In genomic region chr11:61787928-61788491, GRCh38 we compare ENCODE assay signal across 9 cellular contexts. TPM values are rescaled to one million over a fixed set of nuclear protein-coding genes. Genes with fewer than 3 reads are reported as not detected.
DNase-seq lines count a peak whose midpoint lies in the region; ATAC-seq and TF ChIP-seq lines count a peak whose summit lies in the region.
"Had no signal": no experiment of that assay in that cellular context is flagged by ENCODE, and none has a peak within 500 bp of the region (broad histone marks: within the 10 kb centered on the region; RNA-seq: fewer than 3 reads in every experiment).

No MANE protein-coding gene starts in this region.

- TF ChIP-seq CTCF in H9 (conservative IDR thresholded peaks at IDR 0.05) = peak; percentile 81
- TF ChIP-seq CTCF in vagina (IDR thresholded peaks at IDR 0.05) = no peak

- no peaks in the 10 kb centered on the region for H3K79me1 ChIP-seq in H9 (ENCODE audit: insufficient read depth, low read depth, low read length, poor library complexity, severe bottlenecking)

- peak; percentile 74 for DNase-seq in H9
- DNase-seq in SK-N-DZ (ENCODE audit: low spot score) = peak; percentile 70
- peak; percentile 57 for DNase-seq in foreskin melanocyte
- no peak for DNase-seq in vagina (ENCODE audit: extremely low spot score in 2 of 2)

- H3K4me1 ChIP-seq in BLaER1 treated with 17β-estradiol and CSF1 and Interleukin-3, amounts not matched to agents 10 nM and 100 nM = peaks cover 32 to 61% (median 40%) of the 10 kb centered on the region in 10 experiments
- H3K4me1 ChIP-seq in H9 (ENCODE audit: insufficient read depth, low read length) (no peaks in the 10 kb centered on the region), vagina (peaks cover 26% of the 10 kb centered on the region)

- H3K4me3 Mint-ChIP-seq in H9 = no peak overlapping the region

- ATAC-seq in GM21360 (IDR thresholded peaks at IDR 0.05; ENCODE audit: unreplicated experiment) (no peak), HG03469 (IDR thresholded peaks at IDR 0.05; ENCODE audit: unreplicated experiment) (no peak)

- H2BK15ac ChIP-seq in H9 (ENCODE audit: low read depth, low read length) = no peak overlapping the region

- intact Hi-C loops in vagina (cut with DNase I) = loop anchor here (5.0 kb wide), 1 partner anchor 159 kb away; no protein-coding TSS in a partner anchor

- H3T11ph ChIP-seq in H9 (ENCODE audit: low read length) = no peak overlapping the region

- peaks cover 60 to 80% (median 68%) of the 10 kb centered on the region in 11 experiments for H3K36me3 ChIP-seq in BLaER1 treated with 17β-estradiol and CSF1 and Interleukin-3, amounts not matched to agents 10 nM and 100 nM
- peaks cover 0 to 53% of the 10 kb centered on the region in 2 donors for H3K36me3 ChIP-seq in vagina

- H3K4me2 ChIP-seq in BLaER1 treated with 17β-estradiol and CSF1 and Interleukin-3, amounts not matched to agents 10 nM and 100 nM = peak overlapping the region in 7 of 11 experiments; percentile 31 to 69 (median 58); a peak in 8 of 22 replicates
- H3K4me2 ChIP-seq in H9 (ENCODE audit: insufficient read depth, insufficient read length, low read length) = no peak overlapping the region

- H3K9me3 ChIP-seq in BLaER1 treated with 17β-estradiol and CSF1 and Interleukin-3, amounts not matched to agents 10 nM and 100 nM (replicated peaks in 1 of 11) = no peaks in the 10 kb centered on the region
- H3K9me3 ChIP-seq in H9 (ENCODE audit: control insufficient read depth, low read depth, low read length) (no peaks in the 10 kb centered on the region), vagina (no peaks in the 10 kb centered on the region)

- no peak overlapping the region for H2AK5ac ChIP-seq in H9 (ENCODE audit: insufficient read length, low read length)

- H2BK20ac ChIP-seq in H9 (ENCODE audit: low read depth, low read length, poor library complexity, severe bottlenecking) = no peak overlapping the region

- H3K4ac ChIP-seq in H9 (ENCODE audit: low read depth, low read length) = no peak overlapping the region

- H4K5ac ChIP-seq in H9 (ENCODE audit: insufficient read length, low read depth, low read length) = no peak overlapping the region

- no peaks in the 10 kb centered on the region for H3K27me3 ChIP-seq in BLaER1 treated with 17β-estradiol and CSF1 and Interleukin-3, amounts not matched to agents 10 nM and 100 nM
- H3K27me3 ChIP-seq in H9 (ENCODE audit: insufficient read depth, low read length) (no peaks in the 10 kb centered on the region), vagina (no peaks in the 10 kb centered on the region)

- H4K91ac ChIP-seq in H9 (ENCODE audit: insufficient read length, low read depth, low read length) = no peak overlapping the region

- H3K4me1 Mint-ChIP-seq in H9 = peaks cover 7 to 9% of the 10 kb centered on the region in 2 experiments

- H3K23ac ChIP-seq in H9 (ENCODE audit: insufficient read length, low read depth, low read length) = no peak overlapping the region

- H3K27me3 Mint-ChIP-seq in H9 (ENCODE audit: low read depth) = no peaks in the 10 kb centered on the region; the same call in 1 of the 2 replicates
- H3K27me3 Mint-ChIP-seq: IgD-negative memory B cell had no signal

- H4K20me1 ChIP-seq in BLaER1 treated with 17β-estradiol and CSF1 and Interleukin-3, amounts not matched to agents 10 nM and 100 nM = peaks cover 6 to 66% (median 44%) of the 10 kb centered on the region in 11 experiments; a peak in 17 of 22 replicates
- H4K20me1 ChIP-seq in H9 (ENCODE audit: control insufficient read depth, insufficient read depth, insufficient read length) = peaks cover 2% of the 10 kb centered on the region

- no peak overlapping the region for H3K18ac ChIP-seq in H9 (ENCODE audit: insufficient read length, low read depth, low read length)

- peak overlapping the region in 6 of 11 experiments; percentile 9 to 39 (median 21); a peak in 4 of 22 replicates for H3K9ac ChIP-seq in BLaER1 treated with 17β-estradiol and CSF1 and Interleukin-3, amounts not matched to agents 10 nM and 100 nM
- no peak overlapping the region for H3K9ac ChIP-seq in H9 (ENCODE audit: extremely low read depth, insufficient read length, low read length)

- peaks cover under 1% of the 10 kb centered on the region; the same call in 1 of the 2 replicates for H3K79me2 ChIP-seq in H9 (ENCODE audit: insufficient read depth, low read length)

- H3K9me3 Mint-ChIP-seq in H9 = no peaks in the 10 kb centered on the region
- H3K9me3 Mint-ChIP-seq: IgD-negative memory B cell had no signal

- no peak overlapping the region for H4K8ac ChIP-seq in H9 (replicated peaks; ENCODE audit: insufficient read length, low read depth, low read length)

- H3K36me3 Mint-ChIP-seq in H9 (ENCODE audit: insufficient read depth in 1 of 3, low read depth in 3 of 3) = peaks cover 29 to 69% (median 67%) of the 10 kb centered on the region in 3 experiments
- H3K36me3 Mint-ChIP-seq: IgD-negative memory B cell had no signal

- no peak overlapping the region for H2BK12ac ChIP-seq in H9 (ENCODE audit: insufficient read length, low read depth, low read length)

- H3K23me2 ChIP-seq in H9 (ENCODE audit: insufficient read length, low read depth, low read length, poor library complexity, severe bottlenecking) = no peaks in the 10 kb centered on the region

- no peak overlapping the region for H2AFZ ChIP-seq in H9 (ENCODE audit: low read length)

- WGBS in H9 (ENCODE audit: extremely low coverage, insufficient read length, low lambda C conversion rate) = no CpG with 5 or more reads among the region's 9 CpGs

- no peak overlapping the region for H3K27ac ChIP-seq in BLaER1 treated with 17β-estradiol and CSF1 and Interleukin-3, amounts not matched to agents 10 nM and 100 nM
- H3K27ac ChIP-seq in H9 (ENCODE audit: insufficient read length, low read depth, low read length) = no peak overlapping the region
- peak overlapping the region; percentile 85 for H3K27ac ChIP-seq in temporal lobe (ENCODE audit: low read depth, low read length)
- H3K27ac ChIP-seq in vagina = no peak overlapping the region

- no peak overlapping the region for H2BK120ac ChIP-seq in H9 (ENCODE audit: low read depth, low read length, poor library complexity, severe bottlenecking)

- H3K56ac ChIP-seq in H9 (ENCODE audit: insufficient read length, low read depth, low read length) = no peak overlapping the region

- H2BK5ac ChIP-seq in H9 (ENCODE audit: insufficient read length, low read length) = no peak overlapping the region

- no peak overlapping the region for H3K4me3 ChIP-seq in BLaER1 treated with 17β-estradiol and CSF1 and Interleukin-3, amounts not matched to agents 10 nM and 100 nM
- no peak overlapping the region for H3K4me3 ChIP-seq in vagina

- peak overlapping the region in 1 of 3 experiments; percentile 53; a peak in 1 of 7 replicates for H3K27ac Mint-ChIP-seq in H9
- H3K27ac Mint-ChIP-seq: IgD-negative memory B cell had no signal

- no peak for TF ChIP-seq POLR2A in vagina (IDR thresholded peaks at IDR 0.05)

- no peak overlapping the region for H3K14ac ChIP-seq in H9 (ENCODE audit: insufficient read depth, low read length)

RNA-seq across cellular contexts. Expression of gene TMEM258, which starts 4.4 kb away (rescaled TPM):
- 199 and 201 TPM in 2 replicates for total RNA-seq in H9 (2021)
- polyA plus RNA-seq in SK-N-DZ (2014; cell fraction: cytosol; rRNA removed) = 147 and 242 TPM in 2 replicates
- polyA plus RNA-seq in SK-N-DZ (2014; cell fraction: nucleus; rRNA removed) = 86.1 and 95.3 TPM in 2 replicates
- total RNA-seq in temporal lobe = 17.2 TPM
- total RNA-seq in vagina = 47.9 TPM

RNA-seq across cellular contexts. Expression of gene FEN1, which starts 4.7 kb away (rescaled TPM):
- total RNA-seq in H9 (2021) (114 and 115 TPM in 2 replicates), temporal lobe (10.6 TPM), vagina (9.6 TPM)
- 184 and 207 TPM in 2 replicates for polyA plus RNA-seq in SK-N-DZ (2014; cell fraction: cytosol; rRNA removed)
- polyA plus RNA-seq in SK-N-DZ (2014; cell fraction: nucleus; rRNA removed) = 56.1 and 83.9 TPM in 2 replicates

RNA-seq across cellular contexts. Expression of gene FADS1, which starts 28.8 kb away (rescaled TPM):
- total RNA-seq in H9 (2021) (125 and 126 TPM in 2 replicates), temporal lobe (50.4 TPM), vagina (9.8 TPM)
- polyA plus RNA-seq in SK-N-DZ (2014; cell fraction: cytosol; rRNA removed) = 182 and 212 TPM in 2 replicates
- polyA plus RNA-seq in SK-N-DZ (2014; cell fraction: nucleus; rRNA removed) = 118 and 119 TPM in 2 replicates

RNA-seq across cellular contexts. Expression of gene MYRF, which starts 35.6 kb away (rescaled TPM):
- total RNA-seq in H9 (2021) = 12.9 and 13.9 TPM in 2 replicates
- 15.1 and 15.2 TPM in 2 replicates for polyA plus RNA-seq in SK-N-DZ (2014; cell fraction: cytosol; rRNA removed)
- 68.5 and 88.2 TPM in 2 replicates for polyA plus RNA-seq in SK-N-DZ (2014; cell fraction: nucleus; rRNA removed)
- 1.2 TPM for total RNA-seq in temporal lobe
- total RNA-seq in vagina = 0.25 TPM
- polyA plus RNA-seq: IgD-negative memory B cell had no signal

RNA-seq across cellular contexts. Expression of gene FADS2, which starts 40.1 kb away (rescaled TPM):
- 316 and 322 TPM in 2 replicates for total RNA-seq in H9 (2021)
- 238 and 253 TPM in 2 replicates for polyA plus RNA-seq in SK-N-DZ (2014; cell fraction: cytosol; rRNA removed)
- 137 and 153 TPM in 2 replicates for polyA plus RNA-seq in SK-N-DZ (2014; cell fraction: nucleus; rRNA removed)
- total RNA-seq in temporal lobe = 93.2 TPM
- 25.5 TPM for total RNA-seq in vagina

Comparison
In these comparisons a context has a peak if more than half of its experiments do, and no peak if none do; other contexts are left out.
1. DNase-seq: peak in H9 (single experiment), SK-N-DZ (single experiment) and foreskin melanocyte (single experiment); none in vagina (0 of 2).